15 cellular contexts compared by ENCODE assay signal in the genomic region with DNA sequence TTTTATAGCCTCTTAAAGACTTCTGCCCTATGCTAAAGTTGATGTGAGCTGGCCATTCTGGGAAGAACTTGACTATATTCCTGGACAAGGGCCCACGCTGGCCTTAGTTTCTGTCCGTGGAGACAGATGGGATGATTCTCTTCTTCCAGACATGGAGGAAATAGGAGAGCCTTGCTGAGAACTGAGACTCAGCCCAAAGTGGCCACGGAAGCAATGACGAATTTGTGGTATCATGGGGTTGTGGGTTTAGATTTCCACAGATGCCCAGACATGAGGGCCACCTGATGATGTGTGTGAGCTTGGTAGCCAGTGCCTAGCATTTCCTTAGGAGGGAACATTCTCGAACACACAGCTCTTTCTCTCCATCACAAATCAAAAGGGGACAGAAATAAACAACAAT.
DNase-seq lines count a peak whose midpoint lies in the region; TF ChIP-seq lines count a peak whose summit lies in the region.
"Had no signal": no experiment of that assay in that cellular context is flagged by ENCODE, and none has a peak within 500 bp of the region (broad histone marks: within the 10 kb centered on the region; RNA-seq: fewer than 3 reads in every experiment).

No MANE protein-coding gene starts in this region.

- H3K36me3 ChIP-seq in SJSA1: no peaks in the 10 kb centered on the region
- no peaks in the 10 kb centered on the region for H3K36me3 ChIP-seq in hepatocyte (replicated peaks; ENCODE audit: insufficient read depth, low read depth)

- no peaks in the 10 kb centered on the region for H3K79me2 ChIP-seq in hepatocyte

- H4K20me1 ChIP-seq in hepatocyte (ENCODE audit: insufficient read depth, poor library complexity, severe bottlenecking): no peaks in the 10 kb centered on the region

- H3K4me1 ChIP-seq in SJSA1 (replicated peaks) (peaks cover 18% of the 10 kb centered on the region), hepatocyte (ENCODE audit: insufficient read depth) (peaks cover 6% of the 10 kb centered on the region)

- WGBS in hepatocyte (ENCODE audit: low lambda C conversion rate, missing lambda C conversion rate): 66% methylated on average over 5 of the region's 5 CpGs

- H3K27me3 ChIP-seq in SJSA1 (replicated peaks) (no peaks in the 10 kb centered on the region; the same call in 1 of the 2 replicates), hepatocyte (no peaks in the 10 kb centered on the region)

- H3K27ac ChIP-seq in SJSA1: peak overlapping the region; percentile 27
- peak overlapping the region; percentile 76 for H3K27ac ChIP-seq in hepatocyte

- DNase-seq in A172 (ENCODE audit: low spot score) (peak; percentile 74), HT1080 (ENCODE audit: low read depth) (peak; percentile 56), SJSA1 (ENCODE audit: low read depth in 1 of 2, low spot score in 2 of 2) (no peak), hepatocyte (ENCODE audit: low spot score) (no peak), activated T-cell treated with anti-CD3 and anti-CD28 coated beads for 4 hours (no peak), DMS153 treated with DMSO at 0.1 percent for 48 hours (lab: John Stamatoyannopoulos, UW; ENCODE audit: unreplicated experiment) (no peak)
- DNase-seq in activated naive CD4-positive, alpha-beta T cell treated with Interleukin-2 at 50 U/mL for 16 hours: no peak
- no peak for DNase-seq in stimulated activated CD4-positive, alpha-beta T cell treated with anti-CD3 and anti-CD28 coated beads, Interleukin-2, amount 100 ng/mL, for 48 hours
- DNase-seq: Calu3; CD4-positive, alpha-beta T cell; DMS79 treated with DMSO at 0.1 percent for 48 hours; GDM1; NCI-H1930; NCI-H2171; NCI-H510A had no signal

- no peak for TF ChIP-seq CTCF in hepatocyte (IDR thresholded peaks at IDR 0.05; ENCODE audit: poor library complexity)

- no peak overlapping the region for H3K4me2 ChIP-seq in hepatocyte

- peaks cover 7% of the 10 kb centered on the region for H3K9me3 ChIP-seq in SJSA1 (replicated peaks)
- H3K9me3 ChIP-seq in hepatocyte (ENCODE audit: low read depth): no peaks in the 10 kb centered on the region

- no peak overlapping the region for H3K4me3 ChIP-seq in SJSA1
- H3K4me3 ChIP-seq in hepatocyte: no peak overlapping the region

- H3K9me2 ChIP-seq in hepatocyte (replicated peaks; ENCODE audit: insufficient read depth): no peaks in the 10 kb centered on the region

- no peak overlapping the region for H2AFZ ChIP-seq in hepatocyte

Comparison
In these comparisons a context has a peak if more than half of its experiments do, and no peak if none do; other contexts are left out.
1. DNase-seq: peak in A172 (single experiment) and HT1080 (single experiment); none in SJSA1 (0 of 2), hepatocyte (single experiment), activated T-cell treated with anti-CD3 and anti-CD28 coated beads for 4 hours (single experiment), activated naive CD4-positive, alpha-beta T cell treated with Interleukin-2 at 50 U/mL for 16 hours (single experiment), DMS153 treated with DMSO at 0.1 percent for 48 hours (single experiment) and stimulated activated CD4-positive, alpha-beta T cell treated with anti-CD3 and anti-CD28 coated beads, Interleukin-2, amount 100 ng/mL, for 48 hours (0 of 2).